In genomic region chr5:169302491-169303118, GRCh38 we compare ENCODE assay signal across 7 cellular contexts. TPM values are rescaled to one million over a fixed set of nuclear protein-coding genes. Genes with fewer than 3 reads are reported as not detected.
DNase-seq lines count a peak whose midpoint lies in the region; ATAC-seq and TF ChIP-seq lines count a peak whose summit lies in the region.

No MANE protein-coding gene starts in this region.

- H3K79me2 ChIP-seq in SU-DHL-6 (ENCODE audit: insufficient read depth, low read length), result no peaks in the 10 kb centered on the region

- H3K9ac ChIP-seq in SU-DHL-6 (ENCODE audit: low read length), result no peak overlapping the region

- H3K9me2 ChIP-seq in SU-DHL-6 (replicated peaks; ENCODE audit: insufficient read depth, low read length), result no peaks in the 10 kb centered on the region

- H3K36me3 ChIP-seq in MG63, result no peaks in the 10 kb centered on the region
- no peaks in the 10 kb centered on the region for H3K36me3 ChIP-seq in SU-DHL-6 (ENCODE audit: low read length)
- no peaks in the 10 kb centered on the region for H3K36me3 ChIP-seq in brain microvascular endothelial cell (replicated peaks)

- in situ Hi-C loops in brain microvascular endothelial cell (cut with HindIII; ENCODE audit: low pct_ligation_motif_present, low sequenced_read_pairs), result no loop called here

- H3K27me3 ChIP-seq in MG63, result no peaks in the 10 kb centered on the region; the same call in 1 of the 2 replicates
- H3K27me3 ChIP-seq in SU-DHL-6 (ENCODE audit: low read length), result no peaks in the 10 kb centered on the region
- H3K27me3 ChIP-seq in brain microvascular endothelial cell (replicated peaks), result peaks cover 28% of the 10 kb centered on the region

- DNase-seq in GM04503 (ENCODE audit: low read depth), result peak; percentile 75
- DNase-seq in MG63, result peak; percentile 78
- DNase-seq in brain microvascular endothelial cell, result peak; percentile 74
- peak; percentile 76 for DNase-seq in iPS-NIHi7 (ENCODE audit: extremely low spot score)
- peak; percentile 54 for DNase-seq in smooth muscle cell of the brain vasculature (ENCODE audit: low read depth, low spot score)

- no peaks in the 10 kb centered on the region for H3K9me3 ChIP-seq in MG63
- no peaks in the 10 kb centered on the region for H3K9me3 ChIP-seq in SU-DHL-6 (ENCODE audit: insufficient read depth, low read length)

- H3F3A ChIP-seq in SU-DHL-6 (ENCODE audit: insufficient read depth), result no peaks in the 10 kb centered on the region

- peak; percentile 83 for TF ChIP-seq CTCF in SU-DHL-6 (IDR thresholded peaks at IDR 0.05; ENCODE audit: insufficient read depth, low read length, poor library complexity, severe bottlenecking)
- peak; percentile 96 for TF ChIP-seq CTCF in brain microvascular endothelial cell (IDR thresholded peaks at IDR 0.05; ENCODE audit: low read depth, low read length, missing control alignments)

- H2AFZ ChIP-seq in SU-DHL-6 (ENCODE audit: low read depth, low read length, severe bottlenecking), result no peak overlapping the region

- H3K27ac ChIP-seq in SU-DHL-6 (ENCODE audit: low read depth, low read length) (no peak overlapping the region), brain microvascular endothelial cell (no peak overlapping the region)

- no peaks in the 10 kb centered on the region for H4K20me1 ChIP-seq in SU-DHL-6 (ENCODE audit: low read depth, low read length)

- ATAC-seq in GM21825 (IDR thresholded peaks at IDR 0.05; ENCODE audit: unreplicated experiment), result peak; percentile 73

- H3K4me3 ChIP-seq in MG63 (no peak overlapping the region), SU-DHL-6 (ENCODE audit: insufficient read depth, low read length, poor library complexity, severe bottlenecking) (no peak overlapping the region), brain microvascular endothelial cell (ENCODE audit: low read depth, low read length) (no peak overlapping the region)

- H3K4me2 ChIP-seq in SU-DHL-6 (ENCODE audit: low read depth, low read length, poor library complexity, severe bottlenecking), result no peak overlapping the region

RNA-seq across cellular contexts. Expression of gene SLIT3, which starts 1.7 kb away (rescaled TPM):
- 6.3 and 8.0 TPM in 2 replicates for total RNA-seq in MG63 (2014; rRNA removed; shearing (Covaris generic); ENCODE audit: low replicate concordance)
